11 cellular contexts compared by ENCODE assay signal in the genomic region with DNA sequence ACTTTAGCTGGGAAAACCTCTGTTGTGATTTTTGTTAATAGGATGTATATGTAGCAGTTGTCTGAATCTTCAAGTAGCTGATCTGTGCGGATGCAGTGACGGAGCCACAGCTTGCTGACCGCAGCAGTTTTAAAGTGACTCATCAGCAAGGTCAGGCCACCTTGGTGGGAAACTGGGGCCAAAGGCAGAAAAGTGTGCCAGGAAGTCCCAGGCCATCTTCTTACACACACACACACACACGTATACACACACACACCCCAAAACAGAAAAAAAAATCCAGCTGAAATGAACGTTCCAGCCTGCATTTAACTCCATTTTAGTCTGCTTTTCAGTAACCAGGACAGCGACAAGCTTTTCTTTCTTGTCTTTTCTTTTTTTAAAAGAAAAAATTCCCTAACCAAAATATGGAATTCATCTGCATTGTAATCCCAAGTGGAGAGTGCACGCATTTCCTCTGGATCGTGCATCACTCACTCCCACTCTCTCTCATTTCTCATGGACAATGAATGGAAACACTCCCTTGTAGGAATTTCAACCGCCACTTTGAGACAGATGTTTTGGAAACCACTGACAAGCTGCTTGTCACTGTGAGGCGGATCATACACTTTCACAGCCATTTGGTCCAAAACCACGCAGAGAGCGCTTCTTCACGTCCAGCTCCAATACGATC.
A peak's percentile ranks its signal among the peaks of the same experiment; 100 is the strongest.
DNase-seq lines count a peak whose midpoint lies in the region; ATAC-seq, FAIRE-seq and TF ChIP-seq lines count a peak whose summit lies in the region.
"Had no signal": no experiment of that assay in that cellular context is flagged by ENCODE, and none has a peak within 500 bp of the region (broad histone marks: within the 10 kb centered on the region; RNA-seq: fewer than 3 reads in every experiment).

No MANE protein-coding gene starts in this region.

- H3K4me3 ChIP-seq in AG04450 (ENCODE audit: low read depth, low read length) (no peak overlapping the region), GM23338 (no peak overlapping the region), K562 (no peak overlapping the region)
- no peak overlapping the region for H3K4me3 ChIP-seq in CD8-positive, alpha-beta T cell (ENCODE audit: low read depth, low read length)

- no peak for TF ChIP-seq CTCF in AG04450 (IDR thresholded peaks at IDR 0.05; ENCODE audit: low read depth, low read length)
- no peak for TF ChIP-seq CTCF in GM23338 (conservative IDR thresholded peaks at IDR 0.05; ENCODE audit: low read depth in 2 of 2)
- no peak for TF ChIP-seq CTCF in K562 (IDR thresholded peaks at IDR 0.05 in 2 of 3, conservative IDR thresholded peaks at IDR 0.05 in 1 of 3; ENCODE audit: insufficient read depth in 2 of 3, low read depth in 1 of 3, low read length in 3 of 3)
- no peak for TF ChIP-seq CTCF in CD8-positive, alpha-beta T cell (IDR thresholded peaks at IDR 0.05)
- TF ChIP-seq CTCF in Calu3 (IDR thresholded peaks at IDR 0.05; ENCODE audit: unreplicated experiment) = no peak

- H3K9ac ChIP-seq in K562 (ENCODE audit: insufficient read depth in 1 of 2, low read depth in 2 of 2, low read length in 2 of 2) = no peak overlapping the region

- no peaks in the 10 kb centered on the region for H3K27me3 ChIP-seq in AG04450 (ENCODE audit: control insufficient read depth, insufficient read depth, low read length)
- no peaks in the 10 kb centered on the region for H3K27me3 ChIP-seq in GM23338 (ENCODE audit: insufficient read depth)
- H3K27me3 ChIP-seq in K562 (ENCODE audit: control insufficient read depth in 2 of 2, insufficient read depth in 2 of 2, low read length in 2 of 2) = no peaks in the 10 kb centered on the region
- H3K27me3 ChIP-seq in CD8-positive, alpha-beta T cell (ENCODE audit: insufficient read depth, low read length) = no peaks in the 10 kb centered on the region

- peaks cover 5% of the 10 kb centered on the region for H3K27me3 Mint-ChIP-seq in GM23338 (ENCODE audit: insufficient read depth, low read depth, poor library complexity)
- H3K27me3 Mint-ChIP-seq in CD8-positive, alpha-beta T cell (ENCODE audit: low read depth) = no peaks in the 10 kb centered on the region
- H3K27me3 Mint-ChIP-seq in Calu3 (ENCODE audit: unreplicated experiment) = no peaks in the 10 kb centered on the region
- H3K27me3 Mint-ChIP-seq: B cell, IgD-negative memory B cell had no signal

- peak; percentile 58 for FAIRE-seq in K562 (lab: Jason Lieb, UNC)

- BruUV-seq in K562 (replicated peaks; lab: Mats Ljungman, UMichigan) = no TSS peak
- no TSS peak for BruUV-seq in Calu3 (replicated peaks; lab: Mats Ljungman, UMichigan)

- H3K36me3 ChIP-seq in GM23338 (ENCODE audit: insufficient read depth) = no peaks in the 10 kb centered on the region
- H3K36me3 ChIP-seq in K562 (ENCODE audit: control insufficient read depth, insufficient read depth, low read length) = no peaks in the 10 kb centered on the region
- H3K36me3 ChIP-seq in CD8-positive, alpha-beta T cell (ENCODE audit: insufficient read depth, low read length) = no peaks in the 10 kb centered on the region

- intact Hi-C loops in K562 (cut with micrococcal nuclease) = no loop called here
- intact Hi-C loops in CD8-positive, alpha-beta T cell (cut with DNase I, micrococcal nuclease) = no loop called here
- intact Hi-C loops in Calu3 (cut with micrococcal nuclease; ENCODE audit: unreplicated experiment) = no loop called here

- H3K4me1 Mint-ChIP-seq in GM23338 = peaks cover 58% of the 10 kb centered on the region
- H3K4me1 Mint-ChIP-seq in CD8-positive, alpha-beta T cell (ENCODE audit: low read depth) = no peaks in the 10 kb centered on the region
- H3K4me1 Mint-ChIP-seq in Calu3 (ENCODE audit: low read depth, unreplicated experiment) = no peaks in the 10 kb centered on the region

- no peak for ATAC-seq in GM23338
- ATAC-seq in K562 = no peak; the same call in 2 of the 3 replicates
- ATAC-seq in CD8-positive, alpha-beta T cell = no peak

- H3K36me3 Mint-ChIP-seq in GM23338 (ENCODE audit: low read depth) (peaks cover 25% of the 10 kb centered on the region), Calu3 (ENCODE audit: insufficient read depth, unreplicated experiment) (peaks cover 8% of the 10 kb centered on the region)
- H3K36me3 Mint-ChIP-seq in CD8-positive, alpha-beta T cell = no peaks in the 10 kb centered on the region

- H2AFZ ChIP-seq in GM23338 = no peak overlapping the region
- no peak overlapping the region for H2AFZ ChIP-seq in K562 (ENCODE audit: low read depth, low read length)

- POLR2A ChIA-PET in AG04450 (lab: Yijun Ruan, JAX) = interaction anchor here (0.7 kb wide), 1 partner anchor 49 kb away, joined by 3 read pairs; no protein-coding TSS in a partner anchor
- POLR2A ChIA-PET in K562 (lab: Yijun Ruan, JAX) = interaction anchor here (0.6 to 1.6 kb wide), 5 partner anchors 11 to 40 kb away, joined by 3 to 9 read pairs (median 3); no protein-coding TSS in a partner anchor
- POLR2A ChIA-PET in CD8-positive, alpha-beta T cell (lab: Charles Lee) = no interaction called here

- H3K9me3 Mint-ChIP-seq in GM23338 (peaks cover 4% of the 10 kb centered on the region; the same call in 1 of the 3 replicates), Calu3 (ENCODE audit: low read depth, unreplicated experiment) (no peaks in the 10 kb centered on the region)
- no peaks in the 10 kb centered on the region for H3K9me3 Mint-ChIP-seq in CD8-positive, alpha-beta T cell
- H3K9me3 Mint-ChIP-seq: IgD-negative memory B cell had no signal

- H3K9me3 ChIP-seq in AG04450 (ENCODE audit: control insufficient read depth, insufficient read depth, low read length) = no peaks in the 10 kb centered on the region
- H3K9me3 ChIP-seq in K562 (replicated peaks; ENCODE audit: control insufficient read depth, insufficient read depth, low read depth, low read length) = no peaks in the 10 kb centered on the region
- no peaks in the 10 kb centered on the region for H3K9me3 ChIP-seq in CD8-positive, alpha-beta T cell (ENCODE audit: low read length)

- H3K27ac ChIP-seq in AG04450 (ENCODE audit: low read depth, low read length) (peak overlapping the region; percentile 42), GM23338 (ENCODE audit: low read depth) (peak overlapping the region; percentile 45; the same call in 1 of the 2 replicates), K562 (ENCODE audit: extremely low read depth, low read depth, low read length) (no peak overlapping the region)
- H3K27ac ChIP-seq in CD8-positive, alpha-beta T cell (ENCODE audit: low read depth, low read length) = no peak overlapping the region

- DNase-seq in AG04450 (ENCODE audit: low read depth, low spot score) (no peak), GM23338 (ENCODE audit: low spot score) (no peak), K562 (ENCODE audit: extremely low read depth in 1 of 4, low spot score in 3 of 4) (peak in 2 of 4 experiments; percentile 44 to 51), lung microvascular endothelial cell (ENCODE audit: low read depth in 2 of 2) (peak; percentile 31 to 47), MV-4-11 (lab: John Stamatoyannopoulos, UW) (no peak), Calu3 (no peak), DMS 273 (lab: John Stamatoyannopoulos, UW; ENCODE audit: unreplicated experiment) (no peak)
- no peak for DNase-seq in CD8-positive, alpha-beta T cell
- DNase-seq: activated T-cell treated with anti-CD3 and anti-CD28 coated beads, Interleukin-2, amount 50 U/mL, for 48 hours had no signal

- H3K4me3 Mint-ChIP-seq in GM23338 (no peak overlapping the region; the same call in 2 of the 3 replicates), Calu3 (ENCODE audit: low read depth, unreplicated experiment) (no peak overlapping the region)
- no peak overlapping the region for H3K4me3 Mint-ChIP-seq in CD8-positive, alpha-beta T cell
- H3K4me3 Mint-ChIP-seq: B cell had no signal

- H3K4me2 ChIP-seq in GM23338 (no peak overlapping the region), K562 (ENCODE audit: insufficient read depth, low read length) (no peak overlapping the region)

- H3K9me2 ChIP-seq in GM23338 (ENCODE audit: insufficient read depth) = no peaks in the 10 kb centered on the region

- H3K27ac Mint-ChIP-seq in GM23338 = peak overlapping the region; percentile 75
- H3K27ac Mint-ChIP-seq in CD8-positive, alpha-beta T cell = no peak overlapping the region
- H3K27ac Mint-ChIP-seq in Calu3 (ENCODE audit: unreplicated experiment) = no peak overlapping the region
- H3K27ac Mint-ChIP-seq: B cell had no signal

- no peak for TF ChIP-seq EP300 in K562 (IDR thresholded peaks at IDR 0.05; ENCODE audit: low read length)

- in situ Hi-C loops in K562 (cut with MboI) = loop anchor here (5.0 kb wide), 1 partner anchor 68 kb away; no protein-coding TSS in a partner anchor

- CTCF ChIA-PET in AG04450 (lab: Charles Lee) (no interaction called here), K562 (lab: Yijun Ruan, JAX; ENCODE audit: low intra/inter-chr PET ratio) (no interaction called here), Calu3 (lab: Charles Lee) (no interaction called here)
- CTCF ChIA-PET in CD8-positive, alpha-beta T cell (lab: Charles Lee) = no interaction called here

- 0 out of 2 replicates have a peak, but pooled peaks cover 4% of the 10 kb centered on the region for H3F3A ChIP-seq in GM23338 (replicated peaks; ENCODE audit: low read depth)

- no peak for TF ChIP-seq POLR2A in K562 (conservative IDR thresholded peaks at IDR 0.05)

- H3K79me2 ChIP-seq in GM23338 (replicated peaks; ENCODE audit: insufficient read depth) (peaks cover 29% of the 10 kb centered on the region), K562 (ENCODE audit: control insufficient read depth, insufficient read depth, low read length) (no peaks in the 10 kb centered on the region)

- H4K20me1 ChIP-seq in GM23338 (replicated peaks; ENCODE audit: insufficient read depth) = no peaks in the 10 kb centered on the region
- H4K20me1 ChIP-seq in K562 (replicated peaks; ENCODE audit: control insufficient read depth, insufficient read depth, low read length) = no peaks in the 10 kb centered on the region

- H3K4me1 ChIP-seq in GM23338 (ENCODE audit: insufficient read depth) (peaks cover 19% of the 10 kb centered on the region), K562 (replicated peaks in 1 of 2; ENCODE audit: control insufficient read depth in 2 of 2, insufficient read depth in 2 of 2, low read length in 2 of 2) (no peaks in the 10 kb centered on the region; a peak in 1 of 5 replicates)
- no peaks in the 10 kb centered on the region for H3K4me1 ChIP-seq in CD8-positive, alpha-beta T cell (ENCODE audit: insufficient read depth, low read length)

- WGBS in K562 (ENCODE audit: insufficient coverage, low coverage, missing lambda C conversion rate) = 46% methylated on average over 14 of the region's 14 CpGs

- TF ChIP-seq RAD21 in K562 (CRISPR knock-in tag; conservative IDR thresholded peaks at IDR 0.05 in 1 of 2, IDR thresholded peaks at IDR 0.05 in 1 of 2) = no peak

- H3K9me1 ChIP-seq in K562 (ENCODE audit: control insufficient read depth, insufficient read depth, low read length) = no peaks in the 10 kb centered on the region

TF ChIP-seq in GM23338, 12 proteins besides CTCF, POLR2A, EP300 and RAD21 (continues in another document):
- TF ChIP-seq STAT1 (IDR thresholded peaks at IDR 0.05; ENCODE audit: unreplicated experiment) (no peak), EZH2phosphoT487 (IDR thresholded peaks at IDR 0.05; ENCODE audit: unreplicated experiment) (no peak)

Comparison
In these comparisons a context has a peak if more than half of its experiments do, and no peak if none do; other contexts are left out.
1. DNase-seq: peak in lung microvascular endothelial cell (2 of 2); none in AG04450 (single experiment), GM23338 (single experiment), CD8-positive, alpha-beta T cell (0 of 7), MV-4-11 (single experiment), Calu3 (single experiment) and DMS 273 (single experiment).
2. H3K27ac ChIP-seq: peak in AG04450 (single experiment) and GM23338 (single experiment); none in K562 (single experiment) and CD8-positive, alpha-beta T cell (single experiment).